In the genomic region with DNA sequence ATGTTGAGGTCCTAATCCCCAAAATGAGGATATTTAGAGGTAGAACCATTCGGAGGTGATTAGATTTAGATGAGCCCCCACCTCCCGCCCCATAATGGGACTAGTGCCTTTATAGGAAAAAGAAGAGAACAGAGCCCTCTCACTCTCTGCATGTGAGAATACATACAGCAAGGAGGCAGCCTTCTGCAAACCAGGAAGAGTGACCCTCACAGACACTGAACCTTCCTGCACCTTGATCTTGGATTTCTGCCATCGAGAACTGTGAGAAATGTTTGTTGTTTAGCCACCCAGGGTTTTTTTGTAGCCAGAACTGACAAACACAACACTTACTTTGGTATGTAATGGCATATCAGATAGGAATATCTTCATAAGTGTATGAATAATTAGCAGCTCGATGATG, we compare ENCODE assay signal across 23 cellular contexts.
"Had no signal": no experiment of that assay in that cellular context is flagged by ENCODE, and none has a peak within 500 bp of the region (broad histone marks: within the 10 kb centered on the region; RNA-seq: fewer than 3 reads in every experiment).

No MANE protein-coding gene starts in this region.

- H3K27me3 ChIP-seq: brain microvascular endothelial cell, pancreas, right atrium auricular region, upper lobe of left lung had no signal

- H3K9me3 ChIP-seq: pancreas, psoas muscle, right atrium auricular region, upper lobe of left lung had no signal

- H3K36me3 ChIP-seq: brain microvascular endothelial cell, pancreas, right atrium auricular region, upper lobe of left lung, WERI-Rb-1 had no signal

- H3K27me3 Mint-ChIP-seq: activated naive CD8-positive, alpha-beta T cell treated with anti-CD3 and anti-CD28 coated beads, Interleukin-2, amount 50 U/mL, for 24 hours had no signal

- ATAC-seq: activated CD8-positive, alpha-beta T cell treated with anti-CD3 and anti-CD28 coated beads, Interleukin-2, amount 10 ng/mL, durations not matched to agents 7 days and 5 days; activated naive CD8-positive, alpha-beta T cell treated with anti-CD3 and anti-CD28 coated beads, Interleukin-2, amount 50 U/mL, for 24 hours; esophagus mucosa; left ventricle myocardium superior; pancreas; psoas muscle; stimulated activated naive CD8-positive, alpha-beta T cell treated with anti-CD3 and anti-CD28 coated beads, Interleukin-15, Interleukin-2, amounts not matched to agents 100 U/mL and 50 U/mL, for 24 hours had no signal

- H3K4me1 Mint-ChIP-seq: activated naive CD8-positive, alpha-beta T cell treated with anti-CD3 and anti-CD28 coated beads, Interleukin-2, amount 50 U/mL, for 24 hours; nephron had no signal

- DNase-seq: activated CD4-positive, alpha-beta T cell treated with anti-CD3 and anti-CD28 coated beads for 1 hour; activated CD4-positive, alpha-beta T cell treated with anti-CD3 and anti-CD28 coated beads, Interleukin-2, amount 50 U/mL, for 1 hour; activated CD8-positive, alpha-beta T cell treated with anti-CD3 and anti-CD28 coated beads, Interleukin-2, amount 10 ng/mL, durations not matched to agents 7 days and 5 days; activated gamma-delta T cell; activated naive CD4-positive, alpha-beta T cell treated with anti-CD3 and anti-CD28 coated beads, Interleukin-2, amount 50 U/mL, for 16 hours; activated naive CD8-positive, alpha-beta T cell treated with anti-CD3 and anti-CD28 coated beads, Interleukin-2, amount 50 U/mL, for 24 hours; brain microvascular endothelial cell; caudate nucleus; dermis blood vessel endothelial cell; effector CD8-positive, alpha-beta T cell; head of caudate nucleus; left ventricle myocardium superior; mammary epithelial cell; pancreas; psoas muscle; stimulated activated CD4-positive, alpha-beta T cell treated with anti-CD3 and anti-CD28 coated beads, Interleukin-4, amount 100 ng/mL, for 24 hours; stimulated activated naive CD8-positive, alpha-beta T cell treated with anti-CD3 and anti-CD28 coated beads, Interleukin-15, Interleukin-2, amounts not matched to agents 100 U/mL and 50 U/mL, for 24 hours; upper lobe of left lung; WERI-Rb-1 had no signal

- H3K9me3 Mint-ChIP-seq: activated naive CD8-positive, alpha-beta T cell treated with anti-CD3 and anti-CD28 coated beads, Interleukin-2, amount 50 U/mL, for 24 hours; activated T-helper 1 cell treated with anti-CD3 and anti-CD28 coated beads, Interleukin-12 subunit alpha, Interleukin-12 subunit beta, Interleukin-2, Interleukin-4 antibody, amounts not matched to agents 30 ng/mL and 10 ng/mL and 1 ng/mL, durations not matched to agents 14 hours and 24 hours and 36 hours had no signal

- H3K4me1 ChIP-seq: pancreas, psoas muscle, right atrium auricular region, upper lobe of left lung had no signal

- H3K4me3 Mint-ChIP-seq: activated CD8-positive, alpha-beta T cell treated with anti-CD3 and anti-CD28 coated beads, Interleukin-2, amount 10 ng/mL, durations not matched to agents 7 days and 5 days; activated naive CD8-positive, alpha-beta T cell treated with anti-CD3 and anti-CD28 coated beads, Interleukin-2, amount 50 U/mL, for 24 hours; activated T-helper 1 cell treated with anti-CD3 and anti-CD28 coated beads, Interleukin-12 subunit alpha, Interleukin-12 subunit beta, Interleukin-2, Interleukin-4 antibody, amounts not matched to agents 30 ng/mL and 10 ng/mL and 1 ng/mL, durations not matched to agents 14 hours and 24 hours and 36 hours; nephron had no signal

- H3K4me3 ChIP-seq: pancreas, psoas muscle, right atrium auricular region, upper lobe of left lung had no signal

- H3K27ac ChIP-seq: brain microvascular endothelial cell, pancreas, psoas muscle, right atrium auricular region, upper lobe of left lung, WERI-Rb-1 had no signal

- H3K27ac Mint-ChIP-seq: activated CD8-positive, alpha-beta T cell treated with anti-CD3 and anti-CD28 coated beads, Interleukin-2, amount 10 ng/mL, durations not matched to agents 7 days and 5 days; activated naive CD8-positive, alpha-beta T cell treated with anti-CD3 and anti-CD28 coated beads, Interleukin-2, amount 50 U/mL, for 24 hours; activated T-helper 1 cell treated with anti-CD3 and anti-CD28 coated beads, Interleukin-12 subunit alpha, Interleukin-12 subunit beta, Interleukin-2, Interleukin-4 antibody, amounts not matched to agents 30 ng/mL and 10 ng/mL and 1 ng/mL, durations not matched to agents 14 hours and 24 hours and 36 hours; nephron had no signal
